15 cellular contexts compared by ENCODE assay signal in genomic region chr11:87356428-87356827, GRCh38.
DNase-seq lines count a peak whose midpoint lies in the region; ATAC-seq and TF ChIP-seq lines count a peak whose summit lies in the region.
"Had no signal": no experiment of that assay in that cellular context is flagged by ENCODE, and none has a peak within 500 bp of the region (broad histone marks: within the 10 kb centered on the region; RNA-seq: fewer than 3 reads in every experiment).

No MANE protein-coding gene starts in this region.

- DNase-seq in NCI-H2029 (lab: John Stamatoyannopoulos, UW), result peak; percentile 68
- DNase-seq in NCI-H2029 treated with DMSO at 0.1 percent for 48 hours (lab: John Stamatoyannopoulos, UW), result no peak
- DNase-seq in DMS153 treated with DMSO at 0.1 percent for 48 hours (lab: John Stamatoyannopoulos, UW; ENCODE audit: unreplicated experiment), result peak; percentile 34
- peak; percentile 94 for DNase-seq in NCI-H69 (lab: John Stamatoyannopoulos, UW)
- peak in 2 of 3 donors; percentile 38 to 51 for DNase-seq in mucosa of descending colon
- DNase-seq in upper lobe of left lung, result no peak
- DNase-seq: CD8-positive, alpha-beta T cell; KG1; NCI-H1048; NCI-H524 had no signal

- TF ChIP-seq CTCF in mucosa of descending colon (IDR thresholded peaks at IDR 0.05) (no peak), upper lobe of left lung (IDR thresholded peaks at IDR 0.05) (no peak)

- H3K36me3 ChIP-seq in mucosa of descending colon (ENCODE audit: low read depth) (no peaks in the 10 kb centered on the region), upper lobe of left lung (no peaks in the 10 kb centered on the region)
- H3K36me3 ChIP-seq: BLaER1 had no signal

- H3K9me3 ChIP-seq in mucosa of descending colon (no peaks in the 10 kb centered on the region), upper lobe of left lung (no peaks in the 10 kb centered on the region)
- H3K9me3 ChIP-seq: BLaER1 had no signal

- H3K4me3 ChIP-seq in mucosa of descending colon (no peak overlapping the region), upper lobe of left lung (no peak overlapping the region)
- H3K4me3 ChIP-seq: BLaER1 had no signal

- ATAC-seq in mucosa of descending colon, result peak; percentile 62
- no peak for ATAC-seq in GM21515 (IDR thresholded peaks at IDR 0.05; ENCODE audit: unreplicated experiment)
- ATAC-seq in GM21737 (IDR thresholded peaks at IDR 0.05; ENCODE audit: unreplicated experiment), result no peak
- ATAC-seq in upper lobe of left lung (ENCODE audit: low FRiP score in 2 of 2), result no peak
- ATAC-seq: CD8-positive, alpha-beta T cell; HepG2 had no signal

- H3K27me3 ChIP-seq in upper lobe of left lung, result no peaks in the 10 kb centered on the region
- H3K27me3 ChIP-seq: BLaER1 had no signal

- intact Hi-C loops in mucosa of descending colon (cut with DNase I, micrococcal nuclease), result no loop called here

- peaks cover 18% of the 10 kb centered on the region for H3K4me1 ChIP-seq in mucosa of descending colon (ENCODE audit: low read depth)
- H3K4me1 ChIP-seq in upper lobe of left lung, result peaks cover 0 to 14% (median 8%) of the 10 kb centered on the region in 4 donors

- no peak overlapping the region for H3K27ac ChIP-seq in upper lobe of left lung
- H3K27ac ChIP-seq: BLaER1, RWPE1 had no signal

- TF ChIP-seq POLR2A in upper lobe of left lung (IDR thresholded peaks at IDR 0.05), result no peak

- TF ChIP-seq EP300 in upper lobe of left lung (IDR thresholded peaks at IDR 0.05), result no peak

- WGBS in upper lobe of left lung, 2 donors, result 80 to 91% methylated on average over 2 to 4 of the region's 4 CpGs

Comparison
In these comparisons a context has a peak if more than half of its experiments do, and no peak if none do; other contexts are left out.
1. DNase-seq: peak in NCI-H2029 (single experiment), DMS153 treated with DMSO at 0.1 percent for 48 hours (single experiment), NCI-H69 (single experiment) and mucosa of descending colon (2 of 3); none in NCI-H2029 treated with DMSO at 0.1 percent for 48 hours (single experiment) and upper lobe of left lung (0 of 2).